Comparison of ENCODE assay signal across 16 cellular contexts in genomic region chr3:48852151-48852550, GRCh38.
"Had no signal": no experiment of that assay in that cellular context is flagged by ENCODE, and none has a peak within 500 bp of the region (broad histone marks: within the 10 kb centered on the region; RNA-seq: fewer than 3 reads in every experiment).

No MANE protein-coding gene starts in this region.

- H3K27me3 ChIP-seq: ascending aorta, foreskin keratinocyte, upper lobe of left lung had no signal

- H3K9me3 ChIP-seq: ascending aorta, mucosa of descending colon, upper lobe of left lung had no signal

- H3K4me3 ChIP-seq: ascending aorta, mucosa of descending colon, upper lobe of left lung had no signal

- H3K4me1 ChIP-seq: ascending aorta, foreskin keratinocyte had no signal

- H3K27ac ChIP-seq: ascending aorta, foreskin keratinocyte, upper lobe of left lung had no signal

- ATAC-seq: activated CD8-positive, alpha-beta memory T cell treated with anti-CD3 and anti-CD28 coated beads, Interleukin-2, amount 10 ng/mL, durations not matched to agents 7 days and 5 days; foreskin keratinocyte; mucosa of descending colon; naive thymus-derived CD8-positive, alpha-beta T cell; sciatic nerve; stimulated activated naive B cell treated with anti-CD40 and anti-IgM and Interleukin-4, amounts not matched to agents 10 μg/mL and 1 μg/mL and 100 μg/mL, for 72 hours; WTC11 had no signal

- DNase-seq: activated CD4-positive, alpha-beta T cell treated with anti-CD3 and anti-CD28 coated beads, Interleukin-2, amount 50 U/mL, for 1 hour; activated CD8-positive, alpha-beta memory T cell treated with anti-CD3 and anti-CD28 coated beads, Interleukin-2, amount 10 ng/mL, durations not matched to agents 7 days and 5 days; activated gamma-delta T cell treated with Interleukin-2 at 50 U/mL for 16 hours; activated naive CD8-positive, alpha-beta T cell treated with anti-CD3 and anti-CD28 coated beads for 36 hours; activated T-cell treated with anti-CD3 and anti-CD28 coated beads, Interleukin-2, amount 50 U/mL, for 24 hours; foreskin keratinocyte; mammary epithelial cell; mucosa of descending colon; naive thymus-derived CD8-positive, alpha-beta T cell; stimulated activated CD4-positive, alpha-beta T cell treated with anti-CD3 and anti-CD28 coated beads, Interleukin-2, amount 100 ng/mL, for 24 hours; stimulated activated naive B cell treated with anti-CD40 and anti-IgM and Interleukin-4, amounts not matched to agents 10 μg/mL and 1 μg/mL and 100 μg/mL, for 72 hours; T-helper 1 cell; upper lobe of left lung had no signal
